Comparison of ENCODE assay signal across 1 cellular context in genomic region chr4:40576651-40577480, GRCh38.
TF ChIP-seq lines count a peak whose summit lies in the region.

No MANE protein-coding gene starts in this region.

TF ChIP-seq in GM12878, 131 proteins besides CTCF, POLR2A, EP300 and RAD21 (continued from another document):
- TF ChIP-seq MEF2B (IDR thresholded peaks at IDR 0.05; ENCODE audit: partially characterized antibody, poor library complexity, severe bottlenecking) = peak; percentile 61
- peak; percentile 53; the same call in 1 of the 2 replicates for TF ChIP-seq ZNF207 (IDR thresholded peaks at IDR 0.05; ENCODE audit: borderline replicate concordance)
- peak; percentile 97 for TF ChIP-seq RAD51 (IDR thresholded peaks at IDR 0.05)
- peak; percentile 87; the same call in 1 of the 2 replicates for TF ChIP-seq NBN (IDR thresholded peaks at IDR 0.05)
- TF ChIP-seq, protein P1, sequence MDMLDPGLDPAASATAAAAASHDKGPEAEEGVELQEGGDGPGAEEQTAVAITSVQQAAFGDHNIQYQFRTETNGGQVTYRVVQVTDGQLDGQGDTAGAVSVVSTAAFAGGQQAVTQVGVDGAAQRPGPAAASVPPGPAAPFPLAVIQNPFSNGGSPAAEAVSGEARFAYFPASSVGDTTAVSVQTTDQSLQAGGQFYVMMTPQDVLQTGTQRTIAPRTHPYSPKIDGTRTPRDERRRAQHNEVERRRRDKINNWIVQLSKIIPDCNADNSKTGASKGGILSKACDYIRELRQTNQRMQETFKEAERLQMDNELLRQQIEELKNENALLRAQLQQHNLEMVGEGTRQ (IDR thresholded peaks at IDR 0.05; ENCODE audit: borderline replicate concordance, low read depth, low read length) = peak; percentile 77; the same call in 1 of the 2 replicates
- no peak for TF ChIP-seq SMAD5 (IDR thresholded peaks at IDR 0.05; ENCODE audit: low read depth)
